Comparison of ENCODE assay signal across 19 cellular contexts in the genomic region with DNA sequence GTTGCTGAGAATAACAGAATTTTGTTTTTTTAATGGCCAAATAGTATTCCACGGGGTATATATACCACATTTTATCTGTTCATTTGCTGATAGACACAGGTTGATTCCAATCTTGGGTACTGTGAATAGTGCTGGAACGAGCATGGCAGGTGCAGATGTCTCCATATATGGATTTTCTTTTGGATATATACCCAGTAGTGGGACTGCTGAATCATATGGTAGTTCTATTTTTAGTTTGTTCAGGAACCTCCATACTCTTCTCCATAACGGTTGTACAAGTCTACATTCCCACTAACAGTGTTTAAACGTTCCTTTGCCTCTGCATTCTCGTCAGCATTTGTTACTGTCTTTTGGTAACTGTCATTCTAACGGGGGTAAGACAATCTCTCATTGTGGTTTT. TPM values are rescaled to one million over a fixed set of nuclear protein-coding genes. Genes with fewer than 3 reads are reported as not detected.
A peak's percentile ranks its signal among the peaks of the same experiment; 100 is the strongest.
DNase-seq lines count a peak whose midpoint lies in the region; ATAC-seq and TF ChIP-seq lines count a peak whose summit lies in the region.
"Had no signal": no experiment of that assay in that cellular context is flagged by ENCODE, and none has a peak within 500 bp of the region (broad histone marks: within the 10 kb centered on the region; RNA-seq: fewer than 3 reads in every experiment).

No MANE protein-coding gene starts in this region.

- intact Hi-C loops in gastrocnemius medialis (cut with DNase I; ENCODE audit: low total_unique reads) (loop anchor here (1.0 kb wide), 1 partner anchor 27 kb away; no protein-coding TSS in a partner anchor), stomach (cut with DNase I; ENCODE audit: low total_unique reads) (no loop called here)

- H3K4me1 Mint-ChIP-seq in brain (no peaks in the 10 kb centered on the region), GM23338 (no peaks in the 10 kb centered on the region; the same call in 2 of the 3 replicates)

- H3K27me3 Mint-ChIP-seq in brain (peaks cover 3% of the 10 kb centered on the region), GM23338 (ENCODE audit: insufficient read depth, low read depth, poor library complexity) (no peaks in the 10 kb centered on the region)
- H3K27me3 Mint-ChIP-seq: CD4-positive, CD25-positive, alpha-beta regulatory T cell; CD8-positive, alpha-beta memory T cell had no signal

- H3K27me3 ChIP-seq in gastrocnemius medialis (no peaks in the 10 kb centered on the region), stomach (no peaks in the 10 kb centered on the region), GM23338 (ENCODE audit: insufficient read depth) (no peaks in the 10 kb centered on the region)
- H3K27me3 ChIP-seq: BE2C had no signal

- TF ChIP-seq EP300 in stomach (IDR thresholded peaks at IDR 0.05) = no peak

- no peaks in the 10 kb centered on the region for H3K9me2 ChIP-seq in GM23338 (ENCODE audit: insufficient read depth)

- no peak overlapping the region for H2AFZ ChIP-seq in GM23338

- H3K4me2 ChIP-seq in GM23338 = no peak overlapping the region

- H3K4me3 Mint-ChIP-seq in brain (no peak overlapping the region), GM23338 (no peak overlapping the region)
- H3K4me3 Mint-ChIP-seq: CD4-positive, CD25-positive, alpha-beta regulatory T cell; CD8-positive, alpha-beta memory T cell had no signal

- H3K79me2 ChIP-seq in GM23338 (replicated peaks; ENCODE audit: insufficient read depth) = peaks cover 63% of the 10 kb centered on the region

- H3K27ac Mint-ChIP-seq in brain = peak overlapping the region in 3 of 5 experiments; percentile 3 to 35 (median 5)
- no peak overlapping the region for H3K27ac Mint-ChIP-seq in GM23338
- H3K27ac Mint-ChIP-seq: CD8-positive, alpha-beta memory T cell had no signal

- H3K9me3 Mint-ChIP-seq in brain (no peaks in the 10 kb centered on the region), GM23338 (no peaks in the 10 kb centered on the region)
- H3K9me3 Mint-ChIP-seq: CD4-positive, CD25-positive, alpha-beta regulatory T cell; CD8-positive, alpha-beta memory T cell had no signal

- H3K4me3 ChIP-seq in gastrocnemius medialis (no peak overlapping the region), stomach (no peak overlapping the region), GM23338 (no peak overlapping the region)

- in situ Hi-C loops in gastrocnemius medialis (cut with MboI; ENCODE audit: low sequenced_read_pairs in 4 of 4) = no loop called here

- 76 to 92% (median 91%) methylated on average over 6 of the region's 6 CpGs for WGBS in stomach, 5 donors

- DNase-seq in gastrocnemius medialis = no peak
- no peak for DNase-seq in stomach
- no peak for DNase-seq in UCSD-AML1 (lab: John Stamatoyannopoulos, UW; ENCODE audit: unreplicated experiment)
- no peak for DNase-seq in GM23338 (ENCODE audit: low spot score)
- DNase-seq: ACHN; BE2C; C1 segment of cervical spinal cord; CD4-positive, CD25-positive, alpha-beta regulatory T cell; CD8-positive, alpha-beta memory T cell; COR-L47; DMS 273 treated with DMSO at 0.1 percent for 48 hours; DMS53; DND-41; EL; GOT3; H7 had no signal

- H4K20me1 ChIP-seq in GM23338 (replicated peaks; ENCODE audit: insufficient read depth) = peaks cover 36% of the 10 kb centered on the region

- peak; percentile 82 to 92 for ATAC-seq in gastrocnemius medialis
- no peak for ATAC-seq in GM19455 (IDR thresholded peaks at IDR 0.05; ENCODE audit: unreplicated experiment)
- ATAC-seq in GM23338 = no peak

- peaks cover 2% of the 10 kb centered on the region; the same call in 1 of the 2 replicates for H3F3A ChIP-seq in GM23338 (replicated peaks; ENCODE audit: low read depth)

- TF ChIP-seq CTCF in VCaP (conservative IDR thresholded peaks at IDR 0.05) (no peak), brain (conservative IDR thresholded peaks at IDR 0.05) (no peak), gastrocnemius medialis (IDR thresholded peaks at IDR 0.05 in 4 of 5, conservative IDR thresholded peaks at IDR 0.05 in 1 of 5) (no peak), stomach (IDR thresholded peaks at IDR 0.05) (no peak), GM23338 (conservative IDR thresholded peaks at IDR 0.05; ENCODE audit: low read depth in 2 of 2) (no peak)

- H3K36me3 ChIP-seq in gastrocnemius medialis (peaks cover 0 to 36% of the 10 kb centered on the region in 2 donors), stomach (peaks cover 0 to 54% (median 31%) of the 10 kb centered on the region in 4 donors), GM23338 (ENCODE audit: insufficient read depth) (peaks cover 23% of the 10 kb centered on the region)

- H3K36me3 Mint-ChIP-seq in brain = peaks cover 56% of the 10 kb centered on the region
- H3K36me3 Mint-ChIP-seq in GM23338 (ENCODE audit: low read depth) = peaks cover 68% of the 10 kb centered on the region

- H3K9me3 ChIP-seq in gastrocnemius medialis = no peaks in the 10 kb centered on the region
- H3K9me3 ChIP-seq in stomach = no peaks in the 10 kb centered on the region
- H3K9me3 ChIP-seq: BE2C had no signal

- H3K27ac ChIP-seq in VCaP (peak overlapping the region; percentile 92), gastrocnemius medialis (peak overlapping the region; percentile 63 to 70 (median 66)), stomach (no peak overlapping the region), GM23338 (ENCODE audit: low read depth) (no peak overlapping the region)

- H3K4me1 ChIP-seq in gastrocnemius medialis = peaks cover 16 to 30% of the 10 kb centered on the region in 2 donors
- H3K4me1 ChIP-seq in stomach = peaks cover 0 to 17% (median 0%) of the 10 kb centered on the region in 4 donors
- H3K4me1 ChIP-seq in GM23338 (ENCODE audit: insufficient read depth) = no peaks in the 10 kb centered on the region
- H3K4me1 ChIP-seq: BE2C had no signal

- TF ChIP-seq POLR2A in gastrocnemius medialis (IDR thresholded peaks at IDR 0.05) (no peak), stomach (IDR thresholded peaks at IDR 0.05) (no peak)

TF ChIP-seq in GM23338, 12 proteins besides CTCF, POLR2A, EP300 and RAD21:
- TF ChIP-seq STAT1 (IDR thresholded peaks at IDR 0.05; ENCODE audit: unreplicated experiment) = no peak

RNA-seq across cellular contexts. Expression of a gene that starts 17.3 kb away (rescaled TPM):
- polyA plus RNA-seq in brain (ENCODE audit: insufficient read depth, low read depth, low replicate concordance) (52.5 TPM), stomach (10 to 100 TPM; 37.4 to 75.4 (median 48.7) TPM), GM23338 (2016; fragmentation: Nextera tagmentation; extraction: Ambion mirVana) (210 and 277 TPM in 2 replicates)
- total RNA-seq in gastrocnemius medialis (100 to 1,000 TPM; 145 to 381 (median 164) TPM), stomach (100 to 1,000 TPM; 122 to 246 (median 170) TPM)
- 224 and 250 TPM in 2 replicates for total RNA-seq in GM23338 (2014; rRNA removed; shearing (Covaris generic))

Comparison
In these comparisons a context has a peak if more than half of its experiments do, and no peak if none do; other contexts are left out.
1. H3K27ac ChIP-seq: peak in VCaP (single experiment) and gastrocnemius medialis (4 of 4); none in stomach (0 of 5) and GM23338 (single experiment).
2. ATAC-seq: peak in gastrocnemius medialis (2 of 2); none in GM19455 (single experiment) and GM23338 (single experiment).